ENCODE assay signal across 8 cellular contexts in the genomic region with DNA sequence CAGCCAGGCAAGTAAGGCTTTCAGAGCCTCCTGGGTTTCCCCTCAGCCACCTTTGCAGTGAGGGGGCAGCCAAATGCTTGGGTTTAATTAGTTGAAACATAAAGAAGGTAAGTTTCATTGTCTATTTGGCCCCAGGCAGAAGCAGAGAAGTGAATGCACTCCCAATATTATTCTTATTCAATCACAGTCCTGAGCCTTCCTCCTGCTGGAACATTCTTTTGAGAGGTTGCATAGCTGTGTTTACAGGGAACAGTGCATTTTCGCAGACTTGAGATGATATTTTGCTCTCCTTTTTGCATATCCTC. TPM values are rescaled to one million over a fixed set of nuclear protein-coding genes. Genes with fewer than 3 reads are reported as not detected.
DNase-seq lines count a peak whose midpoint lies in the region; ATAC-seq, FAIRE-seq and TF ChIP-seq lines count a peak whose summit lies in the region.

No MANE protein-coding gene starts in this region.

- peaks cover 24% of the 10 kb centered on the region for H3K4me1 ChIP-seq in hepatocyte (ENCODE audit: insufficient read depth)

- H2AFZ ChIP-seq in hepatocyte: no peak overlapping the region

- no peak for TF ChIP-seq CTCF in GM20000 (IDR thresholded peaks at IDR 0.05; ENCODE audit: extremely low read depth, missing control alignments)
- TF ChIP-seq CTCF in hepatocyte (IDR thresholded peaks at IDR 0.05; ENCODE audit: poor library complexity): no peak

- H3K36me3 ChIP-seq in hepatocyte (replicated peaks; ENCODE audit: insufficient read depth, low read depth): no peaks in the 10 kb centered on the region

- no peak for TF ChIP-seq POLR2A in GM12891 (IDR thresholded peaks at IDR 0.05; ENCODE audit: low read depth, low read length)

- no peaks in the 10 kb centered on the region for H3K9me3 ChIP-seq in hepatocyte (ENCODE audit: low read depth)

- ATAC-seq in HG03135 (IDR thresholded peaks at IDR 0.05; ENCODE audit: unreplicated experiment) (peak; percentile 34), SK-N-SH treated with all-trans-retinoic acid at 6 μM for 48 hours (no peak)

- H4K20me1 ChIP-seq in hepatocyte (ENCODE audit: insufficient read depth, poor library complexity, severe bottlenecking): no peaks in the 10 kb centered on the region

- DNase-seq in GM12891 (ENCODE audit: insufficient read length, low spot score) (no peak), GM20000 (ENCODE audit: low spot score) (peak; percentile 63), hepatocyte (ENCODE audit: low spot score) (no peak), Ammon's horn (ENCODE audit: low spot score) (no peak), D341Med (ENCODE audit: low spot score) (no peak)
- DNase-seq in stimulated activated naive CD4-positive, alpha-beta T cell treated with Interleukin-2 at 50 U/mL for 16 hours (lab: John Stamatoyannopoulos, UW): no peak

- H3K79me2 ChIP-seq in hepatocyte: no peaks in the 10 kb centered on the region

- no peak overlapping the region for H3K4me3 ChIP-seq in hepatocyte

- no peak overlapping the region for H3K4me2 ChIP-seq in hepatocyte

- WGBS in hepatocyte (ENCODE audit: low lambda C conversion rate, missing lambda C conversion rate): 84% methylated on average over 1 of the region's 1 CpG

- peak; percentile 54 for FAIRE-seq in GM12891 (lab: Jason Lieb, UNC)

- H3K9me2 ChIP-seq in hepatocyte (replicated peaks; ENCODE audit: insufficient read depth): no peaks in the 10 kb centered on the region

- H3K27me3 ChIP-seq in hepatocyte: no peaks in the 10 kb centered on the region

- peak overlapping the region; percentile 73 for H3K27ac ChIP-seq in hepatocyte

TF ChIP-seq in GM12891, 5 proteins besides CTCF, POLR2A, EP300 and RAD21:
- TF ChIP-seq POU2F2 (IDR thresholded peaks at IDR 0.05; ENCODE audit: low read depth, low read length) (no peak), PAX5 (IDR thresholded peaks at IDR 0.05; ENCODE audit: insufficient read depth, low read length, severe bottlenecking) (no peak), TAF1 (IDR thresholded peaks at IDR 0.05; ENCODE audit: low read depth, low read length) (no peak), SPI1 (IDR thresholded peaks at IDR 0.05; ENCODE audit: low read depth, low read length) (no peak), POLR2AphosphoS5 (IDR thresholded peaks at IDR 0.05; ENCODE audit: low read depth, low read length) (no peak)
TF ChIP-seq in GM12891: peak in this region for 0.

TF ChIP-seq in SK-N-SH treated with all-trans-retinoic acid at 6 μM for 48 hours, 23 proteins besides CTCF, POLR2A, EP300 and RAD21:
- TF ChIP-seq SNAI2 (CRISPR knock-in tag; IDR thresholded peaks at IDR 0.05) (no peak), ISL1 (CRISPR knock-in tag; IDR thresholded peaks at IDR 0.05) (no peak), ZNF70 (CRISPR knock-in tag; IDR thresholded peaks at IDR 0.05) (no peak), PATZ1 (CRISPR knock-in tag; IDR thresholded peaks at IDR 0.05; ENCODE audit: borderline replicate concordance) (no peak), GLIS3 (CRISPR knock-in tag; IDR thresholded peaks at IDR 0.05) (no peak), TCF4 (CRISPR knock-in tag; IDR thresholded peaks at IDR 0.05; ENCODE audit: borderline replicate concordance) (no peak), PPARA (CRISPR knock-in tag; IDR thresholded peaks at IDR 0.05; ENCODE audit: borderline replicate concordance) (no peak), CSRNP3 (CRISPR knock-in tag; IDR thresholded peaks at IDR 0.05) (no peak), CSDC2 (CRISPR knock-in tag; IDR thresholded peaks at IDR 0.05) (no peak), TOX (CRISPR knock-in tag; IDR thresholded peaks at IDR 0.05; ENCODE audit: borderline replicate concordance) (no peak), ZC3H10 (CRISPR knock-in tag; IDR thresholded peaks at IDR 0.05) (no peak), POU6F1 (CRISPR knock-in tag; IDR thresholded peaks at IDR 0.05; ENCODE audit: borderline replicate concordance, low read depth) (no peak), BACH2 (CRISPR knock-in tag; IDR thresholded peaks at IDR 0.05; ENCODE audit: borderline replicate concordance) (no peak)

RNA-seq across cellular contexts. Expression of gene SLC2A9, which starts 13.9 kb away (rescaled TPM):
- 0.56 TPM for polyA plus RNA-seq in GM12891 (2012; ENCODE audit: low read depth, missing spikeins)
- 2.7 and 6.2 TPM in 2 replicates for total RNA-seq in hepatocyte
- polyA plus RNA-seq in hepatocyte: 7.1 and 7.8 TPM in 2 replicates
